Comparison of ENCODE assay signal across 9 cellular contexts in the genomic region with DNA sequence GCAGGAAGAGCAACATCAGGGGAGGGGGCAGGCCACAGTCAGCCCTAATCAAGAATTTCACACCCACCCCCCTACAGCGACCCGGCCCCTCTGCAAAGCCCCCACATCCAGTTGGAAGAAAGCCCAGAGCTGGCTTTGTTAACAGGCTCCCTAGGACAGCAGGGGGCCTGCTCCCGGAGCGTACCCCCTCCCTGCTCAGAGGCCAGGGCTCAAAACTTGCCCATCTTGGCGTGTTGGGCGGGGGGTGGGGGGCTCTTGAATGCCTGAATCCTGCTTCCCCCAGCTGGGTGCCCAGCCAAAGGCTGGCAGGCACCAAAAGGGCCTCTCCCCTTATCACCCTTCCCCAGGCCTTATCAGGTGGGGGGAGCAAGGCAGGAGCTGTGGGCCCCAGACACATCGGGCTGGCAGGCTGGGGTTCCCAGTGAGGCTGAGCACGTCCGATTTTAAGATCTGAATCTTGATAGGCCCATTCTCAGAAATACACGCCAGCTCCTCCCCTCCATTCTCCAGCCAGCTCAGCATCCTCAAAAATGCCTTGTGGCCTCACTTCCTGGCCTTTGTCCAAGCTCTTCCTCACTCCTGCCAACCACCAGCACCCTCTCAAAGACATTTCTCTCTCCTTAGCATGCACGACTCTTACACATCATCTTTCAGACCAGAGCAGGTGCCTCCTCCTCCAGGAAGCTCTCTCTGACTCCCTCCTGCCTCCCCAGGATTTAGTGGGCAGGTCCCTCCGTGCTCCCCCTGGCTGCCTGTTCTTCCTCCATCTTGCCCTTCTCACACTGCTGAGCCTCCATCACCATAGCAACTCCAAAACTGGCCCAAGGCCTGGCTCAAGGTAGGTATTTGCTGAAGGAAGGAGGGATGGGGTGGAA.
DNase-seq lines count a peak whose midpoint lies in the region; ATAC-seq, FAIRE-seq and TF ChIP-seq lines count a peak whose summit lies in the region.
"Had no signal": no experiment of that assay in that cellular context is flagged by ENCODE, and none has a peak within 500 bp of the region (broad histone marks: within the 10 kb centered on the region; RNA-seq: fewer than 3 reads in every experiment).

No MANE protein-coding gene starts in this region.

- no peak for FAIRE-seq in K562 (lab: Jason Lieb, UNC)

- H3K4me1 ChIP-seq in K562 (replicated peaks in 1 of 2; ENCODE audit: control insufficient read depth in 2 of 2, insufficient read depth in 2 of 2, low read length in 2 of 2) (peaks cover 0 to 4% of the 10 kb centered on the region in 2 experiments; a peak in 2 of 5 replicates), Karpas-422 (ENCODE audit: low read length) (no peaks in the 10 kb centered on the region), mucosa of descending colon (ENCODE audit: low read depth) (no peaks in the 10 kb centered on the region)

- TF ChIP-seq CTCF in AG10803 (conservative IDR thresholded peaks at IDR 0.05; ENCODE audit: low read length) (no peak), K562 (IDR thresholded peaks at IDR 0.05 in 2 of 3, conservative IDR thresholded peaks at IDR 0.05 in 1 of 3; ENCODE audit: insufficient read depth in 2 of 3, low read depth in 1 of 3, low read length in 3 of 3) (no peak), GM13977 (IDR thresholded peaks at IDR 0.05; ENCODE audit: extremely low read depth, insufficient read depth, missing control alignments) (no peak), mucosa of descending colon (IDR thresholded peaks at IDR 0.05) (no peak)

- intact Hi-C loops in K562 (cut with micrococcal nuclease): no loop called here
- intact Hi-C loops in mucosa of descending colon (cut with DNase I, micrococcal nuclease): no loop called here

- in situ Hi-C loops in K562 (cut with MboI) (loop anchor here (25.0 kb wide), 2 partner anchors 396 to 596 kb away; a partner anchor contains a TSS), GM13977 (cut with MboI; ENCODE audit: low pct_unique_long_range_greater_than_20kb, low sequenced_read_pairs, unreplicated experiment) (no loop called here)

- H3K9me1 ChIP-seq in K562 (ENCODE audit: control insufficient read depth, insufficient read depth, low read length): no peaks in the 10 kb centered on the region

- CTCF ChIA-PET in K562 (lab: Yijun Ruan, JAX; ENCODE audit: low intra/inter-chr PET ratio): no interaction called here

- H3K4me3 ChIP-seq in AG10803 (ENCODE audit: low read length): no peak overlapping the region
- no peak overlapping the region for H3K4me3 ChIP-seq in K562
- H3K4me3 ChIP-seq in Karpas-422 (ENCODE audit: low read length): no peak overlapping the region
- H3K4me3 ChIP-seq in mucosa of descending colon: no peak overlapping the region
- H3K4me3 ChIP-seq: HAP-1 had no signal

- no peaks in the 10 kb centered on the region for H3K9me3 ChIP-seq in K562 (replicated peaks; ENCODE audit: control insufficient read depth, insufficient read depth, low read depth, low read length)
- no peaks in the 10 kb centered on the region for H3K9me3 ChIP-seq in Karpas-422 (ENCODE audit: low read length)
- no peaks in the 10 kb centered on the region for H3K9me3 ChIP-seq in mucosa of descending colon
- H3K9me3 ChIP-seq: HAP-1 had no signal

- H3K79me2 ChIP-seq in K562 (ENCODE audit: control insufficient read depth, insufficient read depth, low read length): no peaks in the 10 kb centered on the region
- no peaks in the 10 kb centered on the region for H3K79me2 ChIP-seq in Karpas-422 (ENCODE audit: low read length)

- WGBS in K562 (ENCODE audit: insufficient coverage, low coverage, missing lambda C conversion rate): 0% methylated on average over 6 of the region's 12 CpGs

- no peak for TF ChIP-seq POLR2A in K562 (conservative IDR thresholded peaks at IDR 0.05)

- H2AFZ ChIP-seq in K562 (ENCODE audit: low read depth, low read length) (no peak overlapping the region), Karpas-422 (ENCODE audit: low read length) (no peak overlapping the region)

- no peak overlapping the region for H3K9ac ChIP-seq in K562 (ENCODE audit: insufficient read depth in 1 of 2, low read depth in 2 of 2, low read length in 2 of 2)
- H3K9ac ChIP-seq in Karpas-422 (ENCODE audit: low read length): no peak overlapping the region

- TF ChIP-seq EP300 in K562 (IDR thresholded peaks at IDR 0.05; ENCODE audit: low read length): no peak

- H3K36me3 ChIP-seq in K562 (ENCODE audit: control insufficient read depth, insufficient read depth, low read length) (no peaks in the 10 kb centered on the region), Karpas-422 (ENCODE audit: insufficient read depth, low read length) (no peaks in the 10 kb centered on the region), mucosa of descending colon (ENCODE audit: low read depth) (no peaks in the 10 kb centered on the region)
- H3K36me3 ChIP-seq: HAP-1 had no signal

- BruUV-seq in K562 (replicated peaks; lab: Mats Ljungman, UMichigan): no TSS peak

- no peaks in the 10 kb centered on the region for H3K9me2 ChIP-seq in Karpas-422 (replicated peaks; ENCODE audit: insufficient read depth, low read length)

- H3K27ac ChIP-seq in K562 (ENCODE audit: extremely low read depth, low read depth, low read length) (no peak overlapping the region), Karpas-422 (ENCODE audit: low read length) (no peak overlapping the region)

- H3K4me2 ChIP-seq in K562 (ENCODE audit: insufficient read depth, low read length): no peak overlapping the region
- H3K4me2 ChIP-seq in Karpas-422 (ENCODE audit: low read depth, low read length, poor library complexity, severe bottlenecking): no peak overlapping the region

- H4K20me1 ChIP-seq in K562 (replicated peaks; ENCODE audit: control insufficient read depth, insufficient read depth, low read length) (no peaks in the 10 kb centered on the region; the same call in 1 of the 2 replicates), Karpas-422 (ENCODE audit: insufficient read depth, low read depth, low read length) (no peaks in the 10 kb centered on the region)

- DNase-seq in AG10803 (ENCODE audit: low read depth) (peak; percentile 94), LHCN-M2 (ENCODE audit: low read depth) (peak; percentile 91), K562 (ENCODE audit: extremely low read depth in 1 of 4, low spot score in 3 of 4) (no peak), kidney tubule cell (ENCODE audit: low spot score) (peak; percentile 79), Karpas-422 (no peak), GM13977 (ENCODE audit: low spot score) (no peak), mucosa of descending colon (no peak)

- POLR2A ChIA-PET in K562 (lab: Yijun Ruan, JAX): no interaction called here

- no peak for TF ChIP-seq RAD21 in K562 (CRISPR knock-in tag; conservative IDR thresholded peaks at IDR 0.05 in 1 of 2, IDR thresholded peaks at IDR 0.05 in 1 of 2)

- H3K27me3 ChIP-seq in K562 (ENCODE audit: control insufficient read depth in 2 of 2, insufficient read depth in 2 of 2, low read length in 2 of 2): peaks cover 0 to 7% of the 10 kb centered on the region in 2 experiments; a peak in 2 of 5 replicates
- H3K27me3 ChIP-seq in Karpas-422 (ENCODE audit: low read length): no peaks in the 10 kb centered on the region

- ATAC-seq in K562 (no peak), HG02870 (IDR thresholded peaks at IDR 0.05; ENCODE audit: unreplicated experiment) (no peak), mucosa of descending colon (no peak)

TF ChIP-seq in K562, 482 proteins besides CTCF, POLR2A, EP300 and RAD21:
- TF ChIP-seq RFX1 (IDR thresholded peaks at IDR 0.05): peak; percentile 36; the same call in 1 of the 2 replicates
- TF ChIP-seq, protein P1, sequence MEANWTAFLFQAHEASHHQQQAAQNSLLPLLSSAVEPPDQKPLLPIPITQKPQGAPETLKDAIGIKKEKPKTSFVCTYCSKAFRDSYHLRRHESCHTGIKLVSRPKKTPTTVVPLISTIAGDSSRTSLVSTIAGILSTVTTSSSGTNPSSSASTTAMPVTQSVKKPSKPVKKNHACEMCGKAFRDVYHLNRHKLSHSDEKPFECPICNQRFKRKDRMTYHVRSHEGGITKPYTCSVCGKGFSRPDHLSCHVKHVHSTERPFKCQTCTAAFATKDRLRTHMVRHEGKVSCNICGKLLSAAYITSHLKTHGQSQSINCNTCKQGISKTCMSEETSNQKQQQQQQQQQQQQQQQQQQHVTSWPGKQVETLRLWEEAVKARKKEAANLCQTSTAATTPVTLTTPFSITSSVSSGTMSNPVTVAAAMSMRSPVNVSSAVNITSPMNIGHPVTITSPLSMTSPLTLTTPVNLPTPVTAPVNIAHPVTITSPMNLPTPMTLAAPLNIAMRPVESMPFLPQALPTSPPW (CRISPR knock-in tag; IDR thresholded peaks at IDR 0.05): peak; percentile 56; the same call in 1 of the 2 replicates
- TF ChIP-seq ZFP36 (IDR thresholded peaks at IDR 0.05; ENCODE audit: low read depth, low read length, partially characterized antibody): peak; percentile 87
- TF ChIP-seq, protein P2, sequence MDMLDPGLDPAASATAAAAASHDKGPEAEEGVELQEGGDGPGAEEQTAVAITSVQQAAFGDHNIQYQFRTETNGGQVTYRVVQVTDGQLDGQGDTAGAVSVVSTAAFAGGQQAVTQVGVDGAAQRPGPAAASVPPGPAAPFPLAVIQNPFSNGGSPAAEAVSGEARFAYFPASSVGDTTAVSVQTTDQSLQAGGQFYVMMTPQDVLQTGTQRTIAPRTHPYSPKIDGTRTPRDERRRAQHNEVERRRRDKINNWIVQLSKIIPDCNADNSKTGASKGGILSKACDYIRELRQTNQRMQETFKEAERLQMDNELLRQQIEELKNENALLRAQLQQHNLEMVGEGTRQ (CRISPR knock-in tag; IDR thresholded peaks at IDR 0.05): no peak

Comparison
In these comparisons a context has a peak if more than half of its experiments do, and no peak if none do; other contexts are left out.
1. DNase-seq: peak in AG10803 (single experiment), LHCN-M2 (single experiment) and kidney tubule cell (single experiment); none in K562 (0 of 4), Karpas-422 (single experiment), GM13977 (single experiment) and mucosa of descending colon (0 of 3).